ENCODE assay signal across 10 cellular contexts in the genomic region with DNA sequence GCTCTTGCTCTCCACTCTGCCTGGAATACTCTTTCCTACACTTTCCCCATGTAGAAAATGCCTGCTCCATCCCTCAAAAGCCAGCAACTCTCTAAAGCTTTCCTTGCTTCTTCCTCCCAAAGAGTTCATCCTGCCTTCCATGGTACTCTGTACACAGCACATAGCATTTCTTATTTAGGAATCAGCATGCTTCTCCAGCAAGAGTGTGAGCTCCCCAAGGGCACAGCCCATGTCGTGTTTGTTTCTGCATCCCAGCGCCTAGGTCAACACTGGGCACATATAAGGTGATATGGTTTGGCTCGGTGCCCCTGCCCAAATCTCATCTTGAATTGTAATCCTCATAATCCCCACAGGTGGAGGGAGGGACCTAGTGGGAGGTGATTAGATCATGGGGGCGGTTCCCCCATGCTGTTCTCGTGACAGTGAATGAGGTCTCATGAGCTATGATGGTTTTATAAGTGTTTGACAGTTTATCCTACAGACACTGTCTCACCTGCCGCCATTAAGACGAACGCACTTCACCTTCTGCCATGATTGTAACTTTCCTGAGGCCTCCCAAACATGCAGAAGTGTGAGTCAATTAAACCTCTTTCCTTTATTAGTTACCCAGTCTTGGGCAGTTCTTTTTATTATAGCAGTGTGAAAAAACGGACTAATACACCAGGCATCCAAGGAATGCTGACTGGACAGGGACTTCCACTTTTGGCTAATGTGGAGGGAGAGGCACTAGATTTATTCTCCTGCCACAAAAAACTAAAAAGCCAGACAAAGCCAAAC. TPM values are rescaled to one million over a fixed set of nuclear protein-coding genes. Genes with fewer than 3 reads are reported as not detected.
DNase-seq lines count a peak whose midpoint lies in the region; ATAC-seq, FAIRE-seq and TF ChIP-seq lines count a peak whose summit lies in the region.
"Had no signal": no experiment of that assay in that cellular context is flagged by ENCODE, and none has a peak within 500 bp of the region (broad histone marks: within the 10 kb centered on the region; RNA-seq: fewer than 3 reads in every experiment).

No MANE protein-coding gene starts in this region.

- TF ChIP-seq CTCF in pancreas (IDR thresholded peaks at IDR 0.05), result no peak

- intact Hi-C loops in pancreas (cut with DNase I), result no loop called here

- ATAC-seq in pancreas, result peak in 3 of 4 donors; percentile 26 to 41 (median 29)
- ATAC-seq in HG03469 (IDR thresholded peaks at IDR 0.05; ENCODE audit: unreplicated experiment), result no peak
- ATAC-seq in HG02840 (IDR thresholded peaks at IDR 0.05; ENCODE audit: low FRiP score, unreplicated experiment), result no peak

- H3K27me3 ChIP-seq in SJSA1 (replicated peaks), result no peaks in the 10 kb centered on the region
- H3K27me3 ChIP-seq in pancreas, result no peaks in the 10 kb centered on the region

- H3K4me3 ChIP-seq in SJSA1, result no peak overlapping the region
- no peak overlapping the region for H3K4me3 ChIP-seq in pancreas

- peaks cover 35% of the 10 kb centered on the region for H3K4me1 ChIP-seq in SJSA1 (replicated peaks)
- H3K4me1 ChIP-seq in pancreas, result peaks cover 4 to 68% (median 50%) of the 10 kb centered on the region in 3 donors

- FAIRE-seq in pancreas (lab: Jason Lieb, UNC), result no peak

- H3K27ac ChIP-seq in SJSA1 (peak overlapping the region; percentile 58), pancreas (peak overlapping the region in 3 of 4 donors; percentile 18 to 80 (median 46))

- DNase-seq in AG20443 (ENCODE audit: low spot score) (peak; percentile 79), SJSA1 (ENCODE audit: low read depth in 1 of 2, low spot score in 2 of 2) (peak in 1 of 2 experiments; percentile 91), fibroblast of peridontal ligament (ENCODE audit: extremely low read depth) (peak; percentile 66), pancreas (no peak), CD1c-positive myeloid dendritic cell (ENCODE audit: extremely low spot score) (no peak), NCI-H1105 treated with DMSO at 0.1 percent for 48 hours (lab: John Stamatoyannopoulos, UW) (no peak)
- DNase-seq: activated B cell treated with CpG ODN at 0.5 μM for 24 hours; effector CD4-positive, alpha-beta T cell had no signal

- peaks cover 11% of the 10 kb centered on the region for H3K9me3 ChIP-seq in SJSA1 (replicated peaks)
- H3K9me3 ChIP-seq in pancreas, result no peaks in the 10 kb centered on the region

- H3K36me3 ChIP-seq in SJSA1, result peaks cover 44% of the 10 kb centered on the region
- no peaks in the 10 kb centered on the region for H3K36me3 ChIP-seq in pancreas

- WGBS in pancreas, 2 donors, result 66 to 68% methylated on average over 9 of the region's 9 CpGs

RNA-seq across cellular contexts. Expression of gene VPS37C, which starts 8.2 kb away (rescaled TPM):
- 22.2 and 29.9 TPM in 2 replicates for total RNA-seq in SJSA1 (2014; rRNA removed; shearing (Covaris generic))
- total RNA-seq in pancreas, result 10 to 100 TPM; 12.1 to 25.7 (median 17.5) TPM
- 10 to 100 TPM; 15.0 to 16.3 TPM for polyA plus RNA-seq in pancreas

RNA-seq across cellular contexts. Expression of gene PGA3, which starts 50.3 kb away (rescaled TPM):
- not detected in 2 replicates for total RNA-seq in SJSA1 (2014; rRNA removed; shearing (Covaris generic))
- under 1 TPM in 2 of 6 donors, not detected in 4; 0.08 to 0.13 TPM for total RNA-seq in pancreas
- polyA plus RNA-seq in pancreas, result 1 to 10 TPM in 1 of 2 donors, under 1 TPM in 1; 0.34 to 7.4 TPM
- total RNA-seq: activated B cell treated with CpG ODN at 0.5 μM for 24 hours had no signal

RNA-seq across cellular contexts. Expression of gene CD5, which starts 50.7 kb away (rescaled TPM):
- total RNA-seq in SJSA1 (2014; rRNA removed; shearing (Covaris generic)), result not detected in 2 replicates
- 1 to 10 TPM in 1 of 6 donors, under 1 TPM in 5; 0.08 to 1.1 (median 0.30) TPM for total RNA-seq in pancreas
- polyA plus RNA-seq in pancreas, result under 1 TPM; 0.23 to 0.31 TPM

Comparison
In these comparisons a context has a peak if more than half of its experiments do, and no peak if none do; other contexts are left out.
1. DNase-seq: peak in AG20443 (single experiment) and fibroblast of peridontal ligament (single experiment); none in pancreas (0 of 6), CD1c-positive myeloid dendritic cell (single experiment) and NCI-H1105 treated with DMSO at 0.1 percent for 48 hours (single experiment).
2. ATAC-seq: peak in pancreas (3 of 4); none in HG03469 (single experiment) and HG02840 (single experiment).